In genomic region chr14:23469906-23470403, GRCh38 we compare ENCODE assay signal across 8 cellular contexts. TPM values are rescaled to one million over a fixed set of nuclear protein-coding genes. Genes with fewer than 3 reads are reported as not detected.
DNase-seq lines count a peak whose midpoint lies in the region; ATAC-seq, FAIRE-seq and TF ChIP-seq lines count a peak whose summit lies in the region.

No MANE protein-coding gene starts in this region.

- H3K4me3 ChIP-seq in dorsolateral prefrontal cortex (peak overlapping the region; percentile 62 to 100 (median 93)), neuron (ENCODE audit: low read length) (peak overlapping the region; percentile 90)

- peaks cover 25% of the 10 kb centered on the region for H3K36me3 ChIP-seq in neuron (ENCODE audit: insufficient read depth, low read length)

- H3K27ac ChIP-seq in dorsolateral prefrontal cortex: peak overlapping the region in 53 of 59 donors; percentile 31 to 99 (median 86)

- no peak for DNase-seq in dorsolateral prefrontal cortex
- DNase-seq in NCI-H345 treated with DMSO at 0.1 percent for 48 hours (lab: John Stamatoyannopoulos, UW; ENCODE audit: unreplicated experiment): no peak
- no peak for DNase-seq in frontal cortex (ENCODE audit: low spot score in 2 of 2)
- DNase-seq in DMS153 (lab: John Stamatoyannopoulos, UW): no peak

- FAIRE-seq in frontal cortex (lab: Jason Lieb, UNC): no peak

- intact Hi-C loops in dorsolateral prefrontal cortex (cut with DNase I): loop anchor here (5.0 to 10.0 kb wide), 8 partner anchors 85 to 455 kb away; partner anchors contain the start of genes BCL2L2 (in 1 of the 2), CIROP (in 1 of the 2) and SLC22A17 (in 1 of the 2)

- TF ChIP-seq CTCF in dorsolateral prefrontal cortex (IDR thresholded peaks at IDR 0.05 in 54 of 56, conservative IDR thresholded peaks at IDR 0.05 in 2 of 56; ENCODE audit: low read depth in 1 of 56, partially characterized antibody in 56 of 56): no peak

- H3K27me3 ChIP-seq in dorsolateral prefrontal cortex: no peaks in the 10 kb centered on the region
- no peaks in the 10 kb centered on the region for H3K27me3 ChIP-seq in neuron (ENCODE audit: insufficient read depth, low read length)

- ATAC-seq in GM18502 (IDR thresholded peaks at IDR 0.05; ENCODE audit: poor library complexity, unreplicated experiment) (peak; percentile 16), HG03354 (IDR thresholded peaks at IDR 0.05; ENCODE audit: poor library complexity, severe bottlenecking, unreplicated experiment) (peak; percentile 21), HG03280 (IDR thresholded peaks at IDR 0.05; ENCODE audit: unreplicated experiment) (no peak)

- H3K4me1 ChIP-seq in neuron (ENCODE audit: insufficient read depth, low read length): peaks cover 8% of the 10 kb centered on the region

- peak overlapping the region; percentile 7 for H2AFZ ChIP-seq in neuron (ENCODE audit: low read depth, low read length)

- no peaks in the 10 kb centered on the region for H3K9me3 ChIP-seq in neuron (ENCODE audit: low read length)

RNA-seq across cellular contexts. Expression of gene NGDN, which starts 0.5 kb away (rescaled TPM):
- 10 to 100 TPM; 23.4 to 51.0 (median 37.9) TPM for total RNA-seq in dorsolateral prefrontal cortex
- total RNA-seq in frontal cortex: 44.4 TPM

RNA-seq across cellular contexts. Expression of gene MYH7, which starts 34.5 kb away (rescaled TPM):
- total RNA-seq in dorsolateral prefrontal cortex: 1 to 10 TPM in 106 of 120 experiments, under 1 TPM in 14; 0.40 to 6.7 (median 1.9) TPM
- 0.41 TPM for total RNA-seq in frontal cortex
